Comparison of ENCODE assay signal across 34 cellular contexts in the genomic region with DNA sequence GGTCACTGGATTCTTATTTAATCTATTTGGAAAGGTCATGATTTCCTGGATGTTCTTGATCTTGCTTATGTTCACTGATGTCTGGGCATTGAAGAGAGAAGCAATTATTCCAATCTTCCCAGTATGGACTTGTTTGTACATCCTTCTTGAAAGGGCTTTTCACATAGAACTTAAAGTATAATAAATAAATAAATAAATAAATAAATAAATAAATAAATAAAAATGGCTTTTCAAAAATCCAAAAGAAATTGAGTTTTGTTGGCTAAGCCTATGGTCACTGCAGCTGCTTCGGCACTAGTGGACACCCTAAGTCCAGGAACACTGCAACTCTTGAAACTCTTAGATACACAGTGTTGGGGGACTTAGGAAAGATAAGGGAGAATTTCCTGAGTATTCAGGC.
"Had no signal": no experiment of that assay in that cellular context is flagged by ENCODE, and none has a peak within 500 bp of the region (broad histone marks: within the 10 kb centered on the region; RNA-seq: fewer than 3 reads in every experiment).

No MANE protein-coding gene starts in this region.

- H3K36me3 ChIP-seq: MG63 had no signal

- H3K9me3 ChIP-seq: MG63 had no signal

- DNase-seq: Karpas-422, Kasumi-1, MG63, MM.1S, MV-4-11, NCI-H1048, NCI-H1092, NCI-H1092 treated with DMSO at 0.1 percent for 48 hours, NCI-H1105, NCI-H1105 treated with DMSO at 0.1 percent for 48 hours, NCI-H1417, NCI-H1417 treated with DMSO at 0.1 percent for 48 hours, NCI-H1436, NCI-H1436 treated with DMSO at 0.1 percent for 48 hours, NCI-H146, NCI-H1694, NCI-H1694 treated with DMSO at 0.1 percent for 48 hours, NCI-H187, NCI-H187 treated with DMSO at 0.1 percent for 48 hours, NCI-H1930, NCI-H2029, NCI-H2029 treated with DMSO at 0.1 percent for 48 hours, NCI-H2081, NCI-H2081 treated with DMSO at 0.1 percent for 48 hours, NCI-H2107, NCI-H2171, NCI-H2171 treated with DMSO at 0.1 percent for 48 hours, NCI-H2227 treated with DMSO at 0.1 percent for 48 hours, NCI-H226, NCI-H345, NCI-H446, NCI-H446 treated with DMSO at 0.1 percent for 48 hours, NCI-H510A, NCI-H510A treated with DMSO at 0.1 percent for 48 hours had no signal

- H3K4me3 ChIP-seq: MG63 had no signal
